ENCODE assay signal across 1 cellular context in the genomic region with DNA sequence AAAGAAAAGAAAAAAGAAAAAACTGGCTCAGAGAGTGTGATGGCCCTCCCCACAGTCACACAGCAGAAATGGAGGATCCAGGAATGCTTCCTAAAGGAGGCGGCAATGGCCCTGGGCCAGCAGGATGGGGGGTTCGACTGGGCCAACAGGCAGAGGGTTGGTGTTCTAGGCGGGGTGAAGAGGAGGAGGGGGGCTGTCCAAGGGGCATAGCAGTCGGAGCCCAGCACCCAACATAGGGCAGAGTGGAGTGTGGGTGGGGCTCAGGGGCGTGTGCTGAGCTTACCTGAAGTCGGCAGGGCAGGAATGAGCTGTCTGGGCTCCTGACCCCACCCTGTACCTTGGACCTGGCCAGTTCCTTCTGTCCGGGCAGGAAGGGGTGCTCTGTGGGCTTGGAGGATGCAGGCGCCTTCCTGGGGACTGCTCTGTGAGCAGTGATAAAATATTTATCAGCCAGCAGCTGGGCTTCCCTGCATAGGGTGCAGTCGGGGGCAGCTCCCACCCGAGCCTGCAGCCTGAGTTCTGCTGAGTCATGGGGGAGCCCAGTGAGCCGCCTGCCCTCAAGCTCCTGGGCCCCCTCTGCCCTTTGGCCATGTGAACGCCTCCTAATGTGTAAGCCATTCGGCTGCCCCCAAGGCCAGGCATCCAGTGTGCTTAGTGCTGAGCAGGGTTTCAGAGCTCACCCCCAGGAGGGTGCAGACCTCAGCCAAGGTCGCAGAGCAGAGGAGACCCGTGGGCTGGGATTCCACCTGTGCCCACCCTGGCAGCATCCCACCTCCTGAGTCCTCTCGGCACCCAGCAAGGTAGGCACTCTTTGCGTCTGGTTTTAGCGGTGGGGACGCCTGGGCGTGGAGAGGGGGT.
TF ChIP-seq lines count a peak whose summit lies in the region.

No MANE protein-coding gene starts in this region.

TF ChIP-seq in HepG2, 621 proteins besides CTCF, POLR2A, EP300 and RAD21 (continued from another document and continues in another):
- no peak for TF ChIP-seq ZNF7 (CRISPR knock-in tag; IDR thresholded peaks at IDR 0.05)
- TF ChIP-seq SALL1 (CRISPR knock-in tag; IDR thresholded peaks at IDR 0.05), result peak; percentile 86
- no peak for TF ChIP-seq NFRKB (IDR thresholded peaks at IDR 0.05)
- no peak for TF ChIP-seq SRSF9 (IDR thresholded peaks at IDR 0.05; ENCODE audit: borderline replicate concordance, insufficient read depth, low read depth, low read length, poor library complexity, severe bottlenecking)
- TF ChIP-seq, protein P1, sequence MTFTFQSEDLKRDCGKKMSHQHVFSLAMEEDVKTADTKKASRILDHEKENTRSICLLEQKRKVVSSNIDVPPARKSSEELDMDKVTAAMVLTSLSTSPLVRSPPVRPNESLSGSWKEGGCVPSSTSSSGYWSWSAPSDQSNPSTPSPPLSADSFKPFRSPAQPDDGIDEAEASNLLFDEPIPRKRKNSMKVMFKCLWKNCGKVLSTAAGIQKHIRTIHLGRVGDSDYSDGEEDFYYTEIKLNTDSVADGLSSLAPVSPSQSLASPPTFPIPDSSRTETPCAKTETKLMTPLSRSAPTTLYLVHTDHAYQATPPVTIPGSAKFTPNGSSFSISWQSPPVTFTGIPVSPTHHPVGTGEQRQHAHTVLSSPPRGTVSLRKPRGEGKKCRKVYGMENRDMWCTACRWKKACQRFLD (CRISPR knock-in tag; IDR thresholded peaks at IDR 0.05; ENCODE audit: borderline replicate concordance), result no peak
- peak; percentile 59; the same call in 1 of the 2 replicates for TF ChIP-seq ZNF160 (CRISPR knock-in tag; IDR thresholded peaks at IDR 0.05)
- 0 out of 2 replicates have a peak, but pooled peaks have one; percentile 29 for TF ChIP-seq ZNF670 (CRISPR knock-in tag; IDR thresholded peaks at IDR 0.05; ENCODE audit: borderline replicate concordance)
- no peak for TF ChIP-seq HOXA5 (CRISPR knock-in tag; IDR thresholded peaks at IDR 0.05)
- TF ChIP-seq GTF2F1 (IDR thresholded peaks at IDR 0.05; ENCODE audit: low read length), result no peak
- 0 out of 2 replicates have a peak, but pooled peaks have one; percentile 25 for TF ChIP-seq ZSCAN31 (CRISPR knock-in tag; IDR thresholded peaks at IDR 0.05; ENCODE audit: low read depth)
- TF ChIP-seq ZNF652 (CRISPR knock-in tag; IDR thresholded peaks at IDR 0.05; ENCODE audit: borderline replicate concordance, low read depth), result peak; percentile 92
- no peak for TF ChIP-seq ELF1 (CRISPR knock-in tag; IDR thresholded peaks at IDR 0.05)
- TF ChIP-seq CEBPB (IDR thresholded peaks at IDR 0.05; ENCODE audit: borderline replicate concordance, low read depth, low read length), result no peak
- TF ChIP-seq PAX8 (CRISPR knock-in tag; IDR thresholded peaks at IDR 0.05; ENCODE audit: borderline replicate concordance), result no peak
- TF ChIP-seq, protein P2, sequence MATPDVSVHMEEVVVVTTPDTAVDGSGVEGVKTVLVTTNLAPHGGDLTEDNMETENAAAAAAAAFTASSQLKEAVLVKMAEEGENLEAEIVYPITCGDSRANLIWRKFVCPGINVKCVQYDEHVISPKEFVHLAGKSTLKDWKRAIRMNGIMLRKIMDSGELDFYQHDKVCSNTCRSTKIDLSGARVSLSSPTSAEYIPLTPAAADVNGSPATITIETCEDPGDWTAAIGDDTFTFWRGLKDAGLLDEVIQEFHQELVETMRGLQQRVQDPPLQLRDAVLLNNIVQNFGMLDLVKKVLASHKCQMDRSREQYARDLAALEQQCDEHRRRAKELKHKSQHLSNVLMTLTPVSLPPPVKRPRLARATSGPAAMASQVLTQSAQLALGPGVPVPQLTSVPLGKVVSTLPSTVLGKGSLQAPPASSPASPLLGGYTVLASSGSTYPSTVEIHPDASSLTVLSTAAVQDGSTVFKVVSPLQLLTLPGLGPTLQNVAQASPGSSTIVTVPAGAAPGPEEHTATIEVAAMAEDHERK (CRISPR knock-in tag; IDR thresholded peaks at IDR 0.05; ENCODE audit: low read depth), result no peak
- TF ChIP-seq RBM22 (optimal IDR thresholded peaks at IDR 0.05; ENCODE audit: low read length), result no peak
- peak; percentile 97 for TF ChIP-seq MTA1 (CRISPR knock-in tag; IDR thresholded peaks at IDR 0.05; ENCODE audit: borderline replicate concordance)
- peak; percentile 61 for TF ChIP-seq NCOA2 (CRISPR knock-in tag; IDR thresholded peaks at IDR 0.05)
- TF ChIP-seq ZNF549 (CRISPR knock-in tag; IDR thresholded peaks at IDR 0.05), result no peak
- no peak for TF ChIP-seq TMF1 (CRISPR knock-in tag; IDR thresholded peaks at IDR 0.05; ENCODE audit: low read depth)
- peak; percentile 98 for TF ChIP-seq ZNF292 (CRISPR knock-in tag; IDR thresholded peaks at IDR 0.05; ENCODE audit: borderline replicate concordance, low read depth)
- peak; percentile 55; the same call in 1 of the 2 replicates for TF ChIP-seq ZNF746 (CRISPR knock-in tag; IDR thresholded peaks at IDR 0.05)
- TF ChIP-seq, protein P3, sequence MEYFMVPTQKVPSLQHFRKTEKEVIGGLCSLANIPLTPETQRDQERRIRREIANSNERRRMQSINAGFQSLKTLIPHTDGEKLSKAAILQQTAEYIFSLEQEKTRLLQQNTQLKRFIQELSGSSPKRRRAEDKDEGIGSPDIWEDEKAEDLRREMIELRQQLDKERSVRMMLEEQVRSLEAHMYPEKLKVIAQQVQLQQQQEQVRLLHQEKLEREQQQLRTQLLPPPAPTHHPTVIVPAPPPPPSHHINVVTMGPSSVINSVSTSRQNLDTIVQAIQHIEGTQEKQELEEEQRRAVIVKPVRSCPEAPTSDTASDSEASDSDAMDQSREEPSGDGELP (IDR thresholded peaks at IDR 0.05; ENCODE audit: borderline replicate concordance, low read depth), result peak; percentile 55; the same call in 1 of the 2 replicates
- TF ChIP-seq, protein P4, sequence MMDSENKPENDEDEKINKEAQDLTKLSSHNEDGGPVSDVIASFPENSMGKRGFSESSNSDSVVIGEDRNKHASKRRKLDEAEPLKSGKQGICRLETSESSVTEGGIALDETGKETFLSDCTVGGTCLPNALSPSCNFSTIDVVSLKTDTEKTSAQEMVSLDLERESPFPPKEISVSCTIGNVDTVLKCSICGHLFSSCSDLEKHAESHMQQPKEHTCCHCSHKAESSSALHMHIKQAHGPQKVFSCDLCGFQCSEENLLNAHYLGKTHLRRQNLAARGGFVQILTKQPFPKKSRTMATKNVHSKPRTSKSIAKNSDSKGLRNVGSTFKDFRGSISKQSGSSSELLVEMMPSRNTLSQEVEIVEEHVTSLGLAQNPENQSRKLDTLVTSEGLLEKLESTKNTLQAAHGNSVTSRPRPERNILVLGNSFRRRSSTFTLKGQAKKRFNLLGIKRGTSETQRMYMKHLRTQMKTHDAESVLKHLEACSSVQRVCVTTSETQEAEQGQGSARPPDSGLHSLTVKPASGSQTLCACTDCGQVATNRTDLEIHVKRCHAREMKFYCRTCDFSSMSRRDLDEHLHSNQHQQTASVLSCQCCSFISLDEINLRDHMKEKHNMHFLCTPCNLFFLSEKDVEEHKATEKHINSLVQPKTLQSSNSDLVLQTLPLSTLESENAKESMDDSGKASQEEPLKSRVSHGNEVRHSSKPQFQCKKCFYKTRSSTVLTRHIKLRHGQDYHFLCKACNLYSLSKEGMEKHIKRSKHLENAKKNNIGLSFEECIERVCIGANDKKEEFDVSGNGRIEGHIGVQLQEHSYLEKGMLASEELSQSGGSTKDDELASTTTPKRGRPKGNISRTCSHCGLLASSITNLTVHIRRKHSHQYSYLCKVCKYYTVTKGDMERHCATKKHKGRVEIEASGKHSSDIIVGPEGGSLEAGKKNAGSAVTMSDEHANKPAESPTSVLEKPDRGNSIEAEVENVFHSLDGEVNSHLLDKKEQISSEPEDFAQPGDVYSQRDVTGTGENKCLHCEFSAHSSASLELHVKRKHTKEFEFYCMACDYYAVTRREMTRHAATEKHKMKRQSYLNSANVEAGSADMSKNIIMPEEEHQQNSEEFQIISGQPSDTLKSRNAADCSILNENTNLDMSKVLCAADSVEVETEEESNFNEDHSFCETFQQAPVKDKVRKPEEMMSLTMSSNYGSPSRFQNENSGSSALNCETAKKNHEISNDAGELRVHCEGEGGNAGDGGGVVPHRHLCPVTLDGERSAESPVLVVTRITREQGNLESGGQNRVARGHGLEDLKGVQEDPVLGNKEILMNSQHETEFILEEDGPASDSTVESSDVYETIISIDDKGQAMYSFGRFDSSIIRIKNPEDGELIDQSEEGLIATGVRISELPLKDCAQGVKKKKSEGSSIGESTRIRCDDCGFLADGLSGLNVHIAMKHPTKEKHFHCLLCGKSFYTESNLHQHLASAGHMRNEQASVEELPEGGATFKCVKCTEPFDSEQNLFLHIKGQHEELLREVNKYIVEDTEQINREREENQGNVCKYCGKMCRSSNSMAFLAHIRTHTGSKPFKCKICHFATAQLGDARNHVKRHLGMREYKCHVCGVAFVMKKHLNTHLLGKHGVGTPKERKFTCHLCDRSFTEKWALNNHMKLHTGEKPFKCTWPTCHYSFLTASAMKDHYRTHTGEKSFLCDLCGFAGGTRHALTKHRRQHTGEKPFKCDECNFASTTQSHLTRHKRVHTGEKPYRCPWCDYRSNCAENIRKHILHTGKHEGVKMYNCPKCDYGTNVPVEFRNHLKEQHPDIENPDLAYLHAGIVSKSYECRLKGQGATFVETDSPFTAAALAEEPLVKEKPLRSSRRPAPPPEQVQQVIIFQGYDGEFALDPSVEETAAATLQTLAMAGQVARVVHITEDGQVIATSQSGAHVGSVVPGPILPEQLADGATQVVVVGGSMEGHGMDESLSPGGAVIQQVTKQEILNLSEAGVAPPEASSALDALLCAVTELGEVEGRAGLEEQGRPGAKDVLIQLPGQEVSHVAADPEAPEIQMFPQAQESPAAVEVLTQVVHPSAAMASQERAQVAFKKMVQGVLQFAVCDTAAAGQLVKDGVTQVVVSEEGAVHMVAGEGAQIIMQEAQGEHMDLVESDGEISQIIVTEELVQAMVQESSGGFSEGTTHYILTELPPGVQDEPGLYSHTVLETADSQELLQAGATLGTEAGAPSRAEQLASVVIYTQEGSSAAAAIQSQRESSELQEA (CRISPR knock-in tag; IDR thresholded peaks at IDR 0.05; ENCODE audit: not compliant biosample characterization), result no peak
- TF ChIP-seq ZBTB21 (CRISPR knock-in tag; IDR thresholded peaks at IDR 0.05), result no peak
- TF ChIP-seq, protein P5, sequence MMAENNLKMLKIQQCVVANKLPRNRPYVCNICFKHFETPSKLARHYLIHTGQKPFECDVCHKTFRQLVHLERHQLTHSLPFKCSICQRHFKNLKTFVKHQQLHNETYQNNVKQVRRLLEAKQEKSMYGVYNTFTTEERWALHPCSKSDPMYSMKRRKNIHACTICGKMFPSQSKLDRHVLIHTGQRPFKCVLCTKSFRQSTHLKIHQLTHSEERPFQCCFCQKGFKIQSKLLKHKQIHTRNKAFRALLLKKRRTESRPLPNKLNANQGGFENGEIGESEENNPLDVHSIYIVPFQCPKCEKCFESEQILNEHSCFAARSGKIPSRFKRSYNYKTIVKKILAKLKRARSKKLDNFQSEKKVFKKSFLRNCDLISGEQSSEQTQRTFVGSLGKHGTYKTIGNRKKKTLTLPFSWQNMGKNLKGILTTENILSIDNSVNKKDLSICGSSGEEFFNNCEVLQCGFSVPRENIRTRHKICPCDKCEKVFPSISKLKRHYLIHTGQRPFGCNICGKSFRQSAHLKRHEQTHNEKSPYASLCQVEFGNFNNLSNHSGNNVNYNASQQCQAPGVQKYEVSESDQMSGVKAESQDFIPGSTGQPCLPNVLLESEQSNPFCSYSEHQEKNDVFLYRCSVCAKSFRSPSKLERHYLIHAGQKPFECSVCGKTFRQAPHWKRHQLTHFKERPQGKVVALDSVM (CRISPR knock-in tag; IDR thresholded peaks at IDR 0.05), result peak; percentile 61
- no peak for TF ChIP-seq CCAR2 (optimal IDR thresholded peaks at IDR 0.05; ENCODE audit: low read depth, low read length)
- 0 out of 2 replicates have a peak, but pooled peaks have one; percentile 41 for TF ChIP-seq ZNF891 (CRISPR knock-in tag; IDR thresholded peaks at IDR 0.05)
- TF ChIP-seq SIX4 (CRISPR knock-in tag; IDR thresholded peaks at IDR 0.05), result no peak
- TF ChIP-seq MLLT10 (CRISPR knock-in tag; IDR thresholded peaks at IDR 0.05), result no peak
- TF ChIP-seq ZNF589 (CRISPR knock-in tag; conservative IDR thresholded peaks at IDR 0.05), result no peak
- no peak; the same call in 1 of the 2 replicates for TF ChIP-seq ZNF180 (CRISPR knock-in tag; IDR thresholded peaks at IDR 0.05; ENCODE audit: borderline replicate concordance, low read depth)
- peak; percentile 79 for TF ChIP-seq SKI (IDR thresholded peaks at IDR 0.05; ENCODE audit: partially characterized antibody)
- TF ChIP-seq, protein P6, sequence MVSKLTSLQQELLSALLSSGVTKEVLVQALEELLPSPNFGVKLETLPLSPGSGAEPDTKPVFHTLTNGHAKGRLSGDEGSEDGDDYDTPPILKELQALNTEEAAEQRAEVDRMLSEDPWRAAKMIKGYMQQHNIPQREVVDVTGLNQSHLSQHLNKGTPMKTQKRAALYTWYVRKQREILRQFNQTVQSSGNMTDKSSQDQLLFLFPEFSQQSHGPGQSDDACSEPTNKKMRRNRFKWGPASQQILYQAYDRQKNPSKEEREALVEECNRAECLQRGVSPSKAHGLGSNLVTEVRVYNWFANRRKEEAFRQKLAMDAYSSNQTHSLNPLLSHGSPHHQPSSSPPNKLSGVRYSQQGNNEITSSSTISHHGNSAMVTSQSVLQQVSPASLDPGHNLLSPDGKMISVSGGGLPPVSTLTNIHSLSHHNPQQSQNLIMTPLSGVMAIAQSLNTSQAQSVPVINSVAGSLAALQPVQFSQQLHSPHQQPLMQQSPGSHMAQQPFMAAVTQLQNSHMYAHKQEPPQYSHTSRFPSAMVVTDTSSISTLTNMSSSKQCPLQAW (CRISPR knock-in tag; IDR thresholded peaks at IDR 0.05), result peak; percentile 97
- TF ChIP-seq, protein P7, sequence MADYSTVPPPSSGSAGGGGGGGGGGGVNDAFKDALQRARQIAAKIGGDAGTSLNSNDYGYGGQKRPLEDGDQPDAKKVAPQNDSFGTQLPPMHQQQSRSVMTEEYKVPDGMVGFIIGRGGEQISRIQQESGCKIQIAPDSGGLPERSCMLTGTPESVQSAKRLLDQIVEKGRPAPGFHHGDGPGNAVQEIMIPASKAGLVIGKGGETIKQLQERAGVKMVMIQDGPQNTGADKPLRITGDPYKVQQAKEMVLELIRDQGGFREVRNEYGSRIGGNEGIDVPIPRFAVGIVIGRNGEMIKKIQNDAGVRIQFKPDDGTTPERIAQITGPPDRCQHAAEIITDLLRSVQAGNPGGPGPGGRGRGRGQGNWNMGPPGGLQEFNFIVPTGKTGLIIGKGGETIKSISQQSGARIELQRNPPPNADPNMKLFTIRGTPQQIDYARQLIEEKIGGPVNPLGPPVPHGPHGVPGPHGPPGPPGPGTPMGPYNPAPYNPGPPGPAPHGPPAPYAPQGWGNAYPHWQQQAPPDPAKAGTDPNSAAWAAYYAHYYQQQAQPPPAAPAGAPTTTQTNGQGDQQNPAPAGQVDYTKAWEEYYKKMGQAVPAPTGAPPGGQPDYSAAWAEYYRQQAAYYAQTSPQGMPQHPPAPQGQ (CRISPR knock-in tag; IDR thresholded peaks at IDR 0.05; ENCODE audit: borderline replicate concordance), result no peak
- TF ChIP-seq ZNF232 (CRISPR knock-in tag; IDR thresholded peaks at IDR 0.05; ENCODE audit: borderline replicate concordance), result no peak
- peak; percentile 55; the same call in 1 of the 2 replicates for TF ChIP-seq ERF (CRISPR knock-in tag; IDR thresholded peaks at IDR 0.05)
